9 cellular contexts compared by ENCODE assay signal in the genomic region with DNA sequence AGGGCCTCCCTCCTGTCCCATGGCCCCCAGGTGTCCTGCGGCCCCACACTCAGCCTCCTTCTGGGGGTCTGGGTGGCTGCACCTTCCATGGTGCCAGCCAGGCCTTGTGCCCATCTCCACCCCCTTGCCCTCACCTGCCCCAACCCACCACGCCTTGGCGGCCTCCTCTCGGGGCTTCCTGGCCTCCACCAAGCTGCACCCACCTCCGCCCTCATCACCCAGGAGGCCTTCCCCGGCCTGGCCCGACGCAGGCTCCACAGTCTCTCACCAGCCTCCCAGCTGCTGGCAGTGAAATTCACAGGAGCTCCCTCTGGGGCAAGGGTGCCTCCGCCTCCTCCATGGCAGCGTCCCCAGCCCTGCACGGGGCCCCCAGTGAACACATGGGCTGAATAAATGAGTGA. TPM values are rescaled to one million over a fixed set of nuclear protein-coding genes. Genes with fewer than 3 reads are reported as not detected.
DNase-seq lines count a peak whose midpoint lies in the region; ATAC-seq and TF ChIP-seq lines count a peak whose summit lies in the region.
"Had no signal": no experiment of that assay in that cellular context is flagged by ENCODE, and none has a peak within 500 bp of the region (broad histone marks: within the 10 kb centered on the region; RNA-seq: fewer than 3 reads in every experiment).

No MANE protein-coding gene starts in this region.

- peak overlapping the region; percentile 96 for H3K4me2 ChIP-seq in PC-9
- H3K4me2 ChIP-seq in neuronal stem cell (ENCODE audit: insufficient read depth, low read length, poor library complexity, severe bottlenecking): peak overlapping the region; percentile 11

- H3K27ac ChIP-seq in PC-9: 0 out of 2 replicates have a peak overlapping the region, but pooled peaks have one; percentile 13
- no peak overlapping the region for H3K27ac ChIP-seq in neuronal stem cell (replicated peaks; ENCODE audit: low read length)

- CTCF ChIA-PET in PC-9 (lab: Charles Lee): interaction anchor here (1.1 to 1.7 kb wide), 2 partner anchors 15 to 23 kb away, joined by 5 to 15 read pairs; no protein-coding TSS in a partner anchor

- peak overlapping the region; percentile 80 for H3K23ac ChIP-seq in neuronal stem cell (ENCODE audit: low read depth, low read length, poor library complexity)

- ATAC-seq in esophagus mucosa: peak; percentile 0

- peaks cover 41% of the 10 kb centered on the region for H3F3A ChIP-seq in PC-9 (ENCODE audit: insufficient read depth, low read depth)

- H3K4ac ChIP-seq in neuronal stem cell (ENCODE audit: low read length): no peak overlapping the region

- no peak overlapping the region for H4K91ac ChIP-seq in neuronal stem cell (ENCODE audit: low read depth, low read length, poor library complexity)

- no peaks in the 10 kb centered on the region for H4K20me1 ChIP-seq in PC-9 (ENCODE audit: insufficient read depth)

- no peak for TF ChIP-seq POLR2A in erythroblast (IDR thresholded peaks at IDR 0.05; ENCODE audit: low read length)

- H3K36me3 ChIP-seq in PC-9 (ENCODE audit: low read depth) (no peaks in the 10 kb centered on the region), neuronal stem cell (replicated peaks in 1 of 2; ENCODE audit: control insufficient read depth in 2 of 2, insufficient read depth in 2 of 2, low read length in 2 of 2) (no peaks in the 10 kb centered on the region)

- no peaks in the 10 kb centered on the region for H3K27me3 ChIP-seq in PC-9 (ENCODE audit: insufficient read depth, low read depth)
- peaks cover 0 to 60% (median 12%) of the 10 kb centered on the region in 3 experiments for H3K27me3 ChIP-seq in neuronal stem cell (ENCODE audit: control insufficient read depth in 3 of 3, insufficient read depth in 3 of 3, low read depth in 1 of 3, low read length in 3 of 3)

- intact Hi-C loops in PC-9 (cut with micrococcal nuclease; ENCODE audit: unreplicated experiment): loop anchor here (1.0 to 2.0 kb wide), 3 partner anchors 22 to 62 kb away; no protein-coding TSS in a partner anchor

- H2BK5ac ChIP-seq in neuronal stem cell (ENCODE audit: low read length): no peak overlapping the region

- WGBS in neuronal stem cell (ENCODE audit: extremely low coverage in 2 of 2, insufficient read length in 2 of 2, insufficient replicate concordance in 1 of 2), 2 donors: no CpG with 5 or more reads among the region's 11 CpGs

- H2BK120ac ChIP-seq in neuronal stem cell (ENCODE audit: low read depth, low read length): no peak overlapping the region

- H3K18ac ChIP-seq in neuronal stem cell (ENCODE audit: low read length): peak overlapping the region; percentile 74

- H3K4me1 ChIP-seq in PC-9 (replicated peaks; ENCODE audit: insufficient read depth): peaks cover 49% of the 10 kb centered on the region
- peaks cover 2 to 4% of the 10 kb centered on the region in 2 donors for H3K4me1 ChIP-seq in neuronal stem cell (ENCODE audit: control insufficient read depth in 2 of 2, insufficient read depth in 1 of 2, low read depth in 1 of 2, low read length in 2 of 2)

- no peaks in the 10 kb centered on the region for H3K79me1 ChIP-seq in neuronal stem cell (ENCODE audit: low read depth, low read length)

- no peak overlapping the region for H4K8ac ChIP-seq in neuronal stem cell (ENCODE audit: low read depth, low read length)

- BruUV-seq in PC-9 (replicated peaks; lab: Mats Ljungman, UMichigan): no TSS peak

- DNase-seq in AG10803 (ENCODE audit: low read depth) (no peak), PC-9 (no peak), neuronal stem cell (ENCODE audit: low spot score) (no peak), HCEC 1CT (no peak), erythroblast (lab: John Stamatoyannopoulos, UW) (no peak), NCI-H524 (lab: John Stamatoyannopoulos, UW) (no peak), NCI-H2107 (lab: John Stamatoyannopoulos, UW) (no peak)

- peak overlapping the region; percentile 99 for H2AK5ac ChIP-seq in neuronal stem cell (ENCODE audit: low read depth, low read length)

- no peak overlapping the region for H2BK15ac ChIP-seq in neuronal stem cell (ENCODE audit: low read length)

- peak overlapping the region; percentile 86 for H3K14ac ChIP-seq in neuronal stem cell (ENCODE audit: low read length)

- H3K4me3 ChIP-seq in AG10803 (ENCODE audit: low read length) (peak overlapping the region; percentile 79), PC-9 (no peak overlapping the region; the same call in 1 of the 2 replicates), neuronal stem cell (ENCODE audit: low read length in 2 of 2) (peak overlapping the region in 1 of 2 donors; percentile 11)

- H3K9me3 ChIP-seq in PC-9 (ENCODE audit: insufficient read depth, low read depth) (0 out of 2 replicates have a peak, but pooled peaks cover 4% of the 10 kb centered on the region), neuronal stem cell (replicated peaks in 1 of 2; ENCODE audit: control insufficient read depth in 2 of 2, insufficient read depth in 1 of 2, low read depth in 1 of 2, low read length in 2 of 2) (peaks cover 0 to 5% of the 10 kb centered on the region in 2 donors)

- TF ChIP-seq CTCF in AG10803 (conservative IDR thresholded peaks at IDR 0.05; ENCODE audit: low read length) (no peak), PC-9 (conservative IDR thresholded peaks at IDR 0.05) (no peak)

- no peak overlapping the region for H2BK12ac ChIP-seq in neuronal stem cell (ENCODE audit: low read length)

- H3K9me2 ChIP-seq in PC-9 (ENCODE audit: insufficient read depth): no peaks in the 10 kb centered on the region

- H3K9ac ChIP-seq in neuronal stem cell (ENCODE audit: low read depth, low read length, poor library complexity): no peak overlapping the region

- 0 out of 2 replicates have a peak, but pooled peaks cover 3% of the 10 kb centered on the region for H3K79me2 ChIP-seq in PC-9 (ENCODE audit: low read depth)

- POLR2A ChIA-PET in PC-9 (lab: Charles Lee; ENCODE audit: unreplicated experiment): interaction anchor here (0.6 to 0.7 kb wide), 2 partner anchors 23 to 101 kb away, joined by 5 to 7 read pairs; no protein-coding TSS in a partner anchor

- H2AFZ ChIP-seq in PC-9: no peak overlapping the region
- peak overlapping the region; percentile 89 for H2AFZ ChIP-seq in neuronal stem cell (ENCODE audit: low read length)

RNA-seq across cellular contexts. Expression of gene WNT7B, which starts 35.9 kb away (rescaled TPM):
- 66.9 and 75.5 TPM in 2 replicates for total RNA-seq in PC-9 (2021)
- 8.4 TPM for total RNA-seq in esophagus mucosa
- 8.6 TPM for polyA plus RNA-seq in neuronal stem cell (2013, experiment 1 of 2)
- 8.5 TPM for polyA plus RNA-seq in neuronal stem cell (2013, experiment 2 of 2)
- total RNA-seq: T-helper 2 cell treated with Interferon-gamma antibody and Interleukin-4, amounts not matched to agents 100 ng/mL and 5 ng/mL, for 36 hours had no signal
